In genomic region chr10:62643612-62644587, GRCh38 we compare ENCODE assay signal across 16 cellular contexts.
"Had no signal": no experiment of that assay in that cellular context is flagged by ENCODE, and none has a peak within 500 bp of the region (broad histone marks: within the 10 kb centered on the region; RNA-seq: fewer than 3 reads in every experiment).

No MANE protein-coding gene starts in this region.

- H3K4me1 Mint-ChIP-seq: neural progenitor cell had no signal

- H3K27ac ChIP-seq: adrenal gland, esophagus squamous epithelium, neural progenitor cell, pancreas, SK-N-MC, transverse colon had no signal

- H3K4me1 ChIP-seq: adrenal gland, esophagus squamous epithelium, neural progenitor cell, pancreas, transverse colon had no signal

- H3K9me3 Mint-ChIP-seq: neural progenitor cell, WTC11 had no signal

- H3K4me3 ChIP-seq: adrenal gland, esophagus squamous epithelium, neural progenitor cell, pancreas, SK-N-MC, transverse colon had no signal

- H3K9ac ChIP-seq: neural progenitor cell had no signal

- H3K36me3 ChIP-seq: adrenal gland, esophagus squamous epithelium, neural progenitor cell, pancreas, transverse colon had no signal

- H3K36me3 Mint-ChIP-seq: neural progenitor cell, WTC11 had no signal

- H3K4me2 ChIP-seq: neural progenitor cell had no signal

- DNase-seq: activated CD4-positive, alpha-beta T cell treated with anti-CD3 and anti-CD28 coated beads, Interleukin-2, amount 50 U/mL, for 4 hours; activated CD8-positive, alpha-beta memory T cell treated with anti-CD3 and anti-CD28 coated beads, Interleukin-2, amount 50 U/mL, for 4 hours; activated gamma-delta T cell; adrenal gland; esophagus squamous epithelium; foreskin fibroblast; glutamatergic neuron; midbrain; pancreas; stimulated activated CD4-positive, alpha-beta T cell treated with anti-CD3 and anti-CD28 coated beads, Interleukin-4, amount 100 ng/mL, for 24 hours; substantia nigra; T-helper 1 cell; transverse colon had no signal

- H3K27me3 ChIP-seq: adrenal gland, esophagus squamous epithelium, neural progenitor cell, pancreas, transverse colon had no signal

- H3K9me3 ChIP-seq: adrenal gland, esophagus squamous epithelium, pancreas, transverse colon had no signal

- H3K4me3 Mint-ChIP-seq: neural progenitor cell, WTC11 had no signal

- H3K27ac Mint-ChIP-seq: neural progenitor cell, WTC11 had no signal

- H2AFZ ChIP-seq: neural progenitor cell had no signal
